In the genomic region with DNA sequence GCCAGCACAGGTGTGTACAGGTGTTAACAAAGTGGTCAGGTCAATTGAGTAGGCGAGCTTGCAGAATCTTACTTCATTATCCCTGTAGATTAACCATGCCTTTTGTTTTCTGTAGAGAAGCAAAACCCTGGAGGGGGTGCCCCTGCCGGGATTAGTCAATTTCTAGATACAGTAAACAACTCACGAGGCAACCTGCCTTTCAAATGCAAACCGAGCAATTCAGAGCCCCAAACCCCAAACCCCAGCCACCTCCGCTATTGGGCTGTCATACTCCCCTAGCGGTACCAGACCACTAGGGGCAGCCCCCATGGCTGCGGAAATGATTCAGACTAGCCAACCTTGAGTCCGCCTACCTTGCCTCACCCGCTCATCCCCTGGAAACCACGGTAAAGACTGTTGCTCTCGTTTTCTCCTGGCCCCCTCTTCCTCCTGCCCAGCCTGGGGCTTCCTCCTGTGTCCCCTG, we compare ENCODE assay signal across 8 cellular contexts.
A peak's percentile ranks its signal among the peaks of the same experiment; 100 is the strongest.
DNase-seq lines count a peak whose midpoint lies in the region; ATAC-seq lines count a peak whose summit lies in the region.

No MANE protein-coding gene starts in this region.

- peaks cover 5% of the 10 kb centered on the region for H3K4me1 ChIP-seq in effector memory CD4-positive, alpha-beta T cell (ENCODE audit: control insufficient read depth, insufficient read depth, low read length, poor library complexity, severe bottlenecking)

- DNase-seq in T-helper 2 cell (peak in 4 of 5 experiments; percentile 37 to 95 (median 74)), SHP77 (lab: John Stamatoyannopoulos, UW) (no peak), GF-D8 (lab: John Stamatoyannopoulos, UW) (no peak), mesenteric fat pad (ENCODE audit: low spot score) (no peak)
- DNase-seq in effector memory CD4-positive, alpha-beta T cell = peak; percentile 45 to 60 (median 57)
- peak; percentile 83 for DNase-seq in stimulated activated CD8-positive, alpha-beta memory T cell treated with anti-CD3 and anti-CD28 coated beads, Interleukin-4, amount 100 ng/mL, for 48 hours

- no peak overlapping the region for H3K27ac ChIP-seq in effector memory CD4-positive, alpha-beta T cell (ENCODE audit: insufficient read depth, low read length, poor library complexity, severe bottlenecking)

- no peaks in the 10 kb centered on the region for H3K27me3 ChIP-seq in effector memory CD4-positive, alpha-beta T cell (replicated peaks; ENCODE audit: control insufficient read depth, insufficient read depth, low read length, poor library complexity, severe bottlenecking)

- H3K9me3 ChIP-seq in effector memory CD4-positive, alpha-beta T cell (ENCODE audit: control insufficient read depth, low read length) = no peaks in the 10 kb centered on the region

- no peak overlapping the region for H3K4me3 ChIP-seq in effector memory CD4-positive, alpha-beta T cell (ENCODE audit: insufficient read depth, low read depth, low read length, poor library complexity, severe bottlenecking)

- ATAC-seq in GM18519 (IDR thresholded peaks at IDR 0.05; ENCODE audit: low FRiP score, unreplicated experiment) (peak; percentile 100), HG02798 (IDR thresholded peaks at IDR 0.05; ENCODE audit: poor library complexity, unreplicated experiment) (peak; percentile 99)

- H3K36me3 ChIP-seq in effector memory CD4-positive, alpha-beta T cell (ENCODE audit: control insufficient read depth, insufficient read depth, low read length) = no peaks in the 10 kb centered on the region

Comparison
In these comparisons a context has a peak if more than half of its experiments do, and no peak if none do; other contexts are left out.
1. DNase-seq: peak in T-helper 2 cell (4 of 5), effector memory CD4-positive, alpha-beta T cell (3 of 3) and stimulated activated CD8-positive, alpha-beta memory T cell treated with anti-CD3 and anti-CD28 coated beads, Interleukin-4, amount 100 ng/mL, for 48 hours (single experiment); none in SHP77 (0 of 2), GF-D8 (single experiment) and mesenteric fat pad (single experiment).